ENCODE assay signal across 23 cellular contexts in the genomic region with DNA sequence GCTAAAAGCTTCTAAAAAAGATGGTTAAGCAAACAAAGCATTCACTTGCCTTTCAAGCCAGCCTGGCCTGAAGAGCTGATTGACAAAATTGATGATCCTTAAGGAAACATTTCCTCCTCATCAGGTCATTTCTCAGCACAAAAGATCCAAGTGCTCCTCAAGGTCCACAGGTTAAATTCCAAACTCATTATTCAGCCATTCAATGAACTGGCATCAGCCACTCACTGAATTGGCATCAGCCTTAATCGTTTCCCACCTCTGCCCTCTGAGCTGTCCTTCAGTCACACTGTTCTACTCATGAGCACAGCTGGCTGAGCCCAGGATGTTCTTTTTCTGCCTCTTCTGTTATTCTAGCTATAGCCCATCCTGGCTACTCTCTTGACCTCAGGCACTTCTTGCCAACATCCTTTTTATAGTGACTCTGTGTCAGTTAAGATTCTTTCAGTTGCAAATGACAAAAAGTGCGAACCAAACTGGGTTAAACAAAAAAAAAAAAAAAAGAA.
"Had no signal": no experiment of that assay in that cellular context is flagged by ENCODE, and none has a peak within 500 bp of the region (broad histone marks: within the 10 kb centered on the region; RNA-seq: fewer than 3 reads in every experiment).

No MANE protein-coding gene starts in this region.

- H3K9me3 Mint-ChIP-seq: activated naive CD4-positive, alpha-beta T cell treated with anti-CD3 and anti-CD28 coated beads, Interleukin-2, amount 50 U/mL, for 24 hours had no signal

- H3K4me3 ChIP-seq: adrenal gland, mucosa of descending colon, ovary, right lobe of liver, suprapubic skin, transverse colon, uterus had no signal

- H3K27ac ChIP-seq: adrenal gland, ovary, right lobe of liver, suprapubic skin, transverse colon, uterus had no signal

- H3K9me3 ChIP-seq: adrenal gland, mucosa of descending colon, ovary, right lobe of liver, suprapubic skin, transverse colon, uterus had no signal

- H3K27me3 ChIP-seq: adrenal gland, ovary, right lobe of liver, transverse colon, uterus had no signal

- H3K27ac Mint-ChIP-seq: activated naive CD4-positive, alpha-beta T cell treated with anti-CD3 and anti-CD28 coated beads, Interleukin-2, amount 50 U/mL, for 24 hours; activated T-cell treated with anti-CD3 and anti-CD28 coated beads, Interleukin-2, amount 50 U/mL, for 72 hours; effector memory CD8-positive, alpha-beta T cell; memory B cell; naive B cell; stimulated activated naive CD8-positive, alpha-beta T cell treated with anti-CD3 and anti-CD28 coated beads, Interleukin-15, Interleukin-2, amounts not matched to agents 100 ng/mL and 50 ng/mL, for 24 hours had no signal

- H3K36me3 ChIP-seq: adrenal gland, ovary, right lobe of liver, suprapubic skin, transverse colon, uterus had no signal

- H3K36me3 Mint-ChIP-seq: activated naive CD4-positive, alpha-beta T cell treated with anti-CD3 and anti-CD28 coated beads, Interleukin-2, amount 50 U/mL, for 24 hours; memory B cell had no signal

- H3K4me1 ChIP-seq: adrenal gland, right lobe of liver, suprapubic skin, transverse colon, uterus had no signal

- DNase-seq: activated CD4-positive, alpha-beta T cell treated with anti-CD3 and anti-CD28 coated beads, Interleukin-2, amount 50 U/mL, for 1 hour; activated CD8-positive, alpha-beta memory T cell treated with anti-CD3 and anti-CD28 coated beads, Interleukin-2, amount 50 U/mL, for 4 hours; activated effector memory CD4-positive, alpha-beta T cell treated with anti-CD3 and anti-CD28 coated beads, Interleukin-2, amount 50 U/mL, for 16 hours; activated T-cell treated with anti-CD3 and anti-CD28 coated beads, Interleukin-2, amount 50 U/mL, for 72 hours; adrenal gland; effector memory CD8-positive, alpha-beta T cell; left ventricle myocardium superior; mucosa of descending colon; naive B cell; ovary; right lobe of liver; small intestine; stimulated activated CD4-positive, alpha-beta T cell treated with anti-CD3 and anti-CD28 coated beads, Interleukin-15, amount 100 ng/mL, for 24 hours; stimulated activated CD4-positive, alpha-beta T cell treated with anti-CD3 and anti-CD28 coated beads, Interleukin-2, amount 100 ng/mL, for 48 hours; T-helper 1 cell; T-helper 9 cell; transverse colon; uterus had no signal

- ATAC-seq: activated CD4-positive, CD25-positive, alpha-beta regulatory T cell treated with anti-CD3 and anti-CD28 coated beads, Interleukin-2, amount 50 U/mL, for 24 hours; activated T-cell treated with anti-CD3 and anti-CD28 coated beads, Interleukin-2, amount 50 U/mL, for 72 hours; effector memory CD8-positive, alpha-beta T cell; left ventricle myocardium superior; mucosa of descending colon; right lobe of liver had no signal

- H3K4me1 Mint-ChIP-seq: activated naive CD4-positive, alpha-beta T cell treated with anti-CD3 and anti-CD28 coated beads, Interleukin-2, amount 50 U/mL, for 24 hours; memory B cell; naive B cell had no signal

- H3K4me3 Mint-ChIP-seq: activated naive CD4-positive, alpha-beta T cell treated with anti-CD3 and anti-CD28 coated beads, Interleukin-2, amount 50 U/mL, for 24 hours; activated T-cell treated with anti-CD3 and anti-CD28 coated beads, Interleukin-2, amount 50 U/mL, for 72 hours; effector memory CD8-positive, alpha-beta T cell; memory B cell; naive B cell; stimulated activated naive CD8-positive, alpha-beta T cell treated with anti-CD3 and anti-CD28 coated beads, Interleukin-15, Interleukin-2, amounts not matched to agents 100 ng/mL and 50 ng/mL, for 24 hours had no signal
